Comparison of ENCODE assay signal across 1 cellular context in genomic region chr1:6415979-6416656, GRCh38.
TF ChIP-seq lines count a peak whose summit lies in the region.

No MANE protein-coding gene starts in this region.

TF ChIP-seq in IMR-90, 13 proteins besides CTCF, POLR2A, EP300 and RAD21:
- no peak for TF ChIP-seq SMC3 (IDR thresholded peaks at IDR 0.05; ENCODE audit: low read depth, low read length)
- TF ChIP-seq CHD1 (IDR thresholded peaks at IDR 0.05; ENCODE audit: low read depth, low read length): no peak
- no peak for TF ChIP-seq FOS (IDR thresholded peaks at IDR 0.05; ENCODE audit: low read depth, low read length)
- TF ChIP-seq USF2 (IDR thresholded peaks at IDR 0.05; ENCODE audit: low read depth, low read length): no peak
- no peak for TF ChIP-seq RFX5 (IDR thresholded peaks at IDR 0.05; ENCODE audit: low read depth, low read length)
- no peak for TF ChIP-seq MAZ (IDR thresholded peaks at IDR 0.05; ENCODE audit: borderline replicate concordance, low read depth, low read length)
- no peak for TF ChIP-seq MXI1 (IDR thresholded peaks at IDR 0.05; ENCODE audit: borderline replicate concordance, low read depth, low read length)
- TF ChIP-seq RCOR1 (IDR thresholded peaks at IDR 0.05; ENCODE audit: insufficient replicate concordance, low read length): no peak
- no peak for TF ChIP-seq BHLHE40 (IDR thresholded peaks at IDR 0.05; ENCODE audit: low read depth, low read length)
- no peak for TF ChIP-seq MAFK (IDR thresholded peaks at IDR 0.05; ENCODE audit: low read depth, low read length)
